ENCODE assay signal across 1 cellular context in the genomic region with DNA sequence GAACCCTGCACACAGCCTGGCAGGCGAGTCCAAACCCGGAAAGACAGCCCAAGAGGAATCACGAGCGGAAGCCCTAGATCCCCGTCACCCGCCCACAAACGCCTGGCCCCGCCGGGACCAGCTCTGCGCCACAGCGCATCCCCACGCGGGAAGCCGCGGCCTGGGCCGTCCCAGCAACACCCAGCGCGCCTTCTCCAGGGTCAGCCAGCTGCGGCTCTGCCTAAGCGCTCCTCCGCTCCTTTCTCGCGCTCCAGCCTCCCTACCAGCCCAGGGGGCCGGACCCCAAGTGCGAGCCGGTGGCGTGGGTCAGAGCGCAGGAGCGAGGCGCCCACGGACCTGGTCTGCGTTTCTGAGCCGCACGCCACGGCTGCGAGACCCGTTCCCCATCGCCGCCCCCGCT.
TF ChIP-seq lines count a peak whose summit lies in the region.

No MANE protein-coding gene starts in this region.

TF ChIP-seq in HEK293, 187 proteins besides CTCF, POLR2A, EP300 and RAD21:
- TF ChIP-seq, protein P1, sequence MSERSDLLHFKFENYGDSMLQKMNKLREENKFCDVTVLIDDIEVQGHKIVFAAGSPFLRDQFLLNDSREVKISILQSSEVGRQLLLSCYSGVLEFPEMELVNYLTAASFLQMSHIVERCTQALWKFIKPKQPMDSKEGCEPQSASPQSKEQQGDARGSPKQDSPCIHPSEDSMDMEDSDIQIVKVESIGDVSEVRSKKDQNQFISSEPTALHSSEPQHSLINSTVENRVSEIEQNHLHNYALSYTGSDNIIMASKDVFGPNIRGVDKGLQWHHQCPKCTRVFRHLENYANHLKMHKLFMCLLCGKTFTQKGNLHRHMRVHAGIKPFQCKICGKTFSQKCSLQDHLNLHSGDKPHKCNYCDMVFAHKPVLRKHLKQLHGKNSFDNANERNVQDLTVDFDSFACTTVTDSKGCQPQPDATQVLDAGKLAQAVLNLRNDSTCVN (tag by site-specific recombination; optimal IDR thresholded peaks at IDR 0.05): peak; percentile 16
